ENCODE assay signal across 18 cellular contexts in the genomic region with DNA sequence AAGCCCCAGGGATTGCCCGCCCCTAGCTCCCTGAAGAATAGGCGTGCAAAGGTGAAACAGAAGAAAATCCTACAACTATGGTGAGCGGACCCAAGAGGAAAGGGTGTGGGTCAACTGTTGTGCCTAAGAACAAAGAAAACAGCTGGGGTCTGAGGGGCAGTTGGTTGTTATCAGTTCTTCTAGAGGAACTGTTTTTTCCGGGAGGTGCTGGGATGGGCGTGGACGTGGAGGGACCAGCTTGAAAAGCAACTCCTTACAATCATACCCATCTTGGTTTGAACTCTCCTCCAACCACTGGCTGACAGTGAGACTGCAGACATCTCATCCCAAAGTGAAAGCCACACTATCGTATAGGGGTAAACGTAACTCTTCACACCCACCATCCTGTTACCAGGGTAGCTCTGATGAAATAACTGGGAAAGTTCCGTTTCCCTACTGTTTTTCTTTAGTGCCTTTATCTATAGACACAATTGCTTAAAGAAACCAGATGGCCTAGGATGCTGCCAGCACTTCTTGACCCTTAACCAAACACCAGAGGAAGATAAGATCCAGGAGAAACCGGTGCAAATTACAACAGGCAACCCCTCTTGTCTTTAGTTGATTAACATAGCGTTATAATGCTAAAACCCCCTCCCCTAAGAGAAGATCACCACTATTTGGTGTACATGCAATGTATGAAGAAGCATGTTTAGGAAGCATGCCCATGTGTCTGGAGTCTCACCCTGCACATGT.
"Had no signal": no experiment of that assay in that cellular context is flagged by ENCODE, and none has a peak within 500 bp of the region (broad histone marks: within the 10 kb centered on the region; RNA-seq: fewer than 3 reads in every experiment).

No MANE protein-coding gene starts in this region.

- H3K4me3 ChIP-seq: breast epithelium, esophagus squamous epithelium, left lung, pancreas, SK-N-MC, spleen, upper lobe of right lung had no signal

- FAIRE-seq: astrocyte, endothelial cell of umbilical vein, pancreas had no signal

- H3K9me3 ChIP-seq: breast epithelium, esophagus squamous epithelium, left lung, pancreas, spleen, upper lobe of right lung had no signal

- ATAC-seq: activated CD4-positive, CD25-positive, alpha-beta regulatory T cell treated with anti-CD3 and anti-CD28 coated beads, Interleukin-2, amount 50 U/mL, for 24 hours; activated CD8-positive, alpha-beta T cell treated with anti-CD3 and anti-CD28 coated beads, Interleukin-2, amount 10 ng/mL, durations not matched to agents 7 days and 5 days; foreskin keratinocyte; left lung; naive thymus-derived CD8-positive, alpha-beta T cell; pancreas; stimulated activated naive B cell treated with anti-CD40 and anti-IgM and Interleukin-4, amounts not matched to agents 10 μg/mL and 1 μg/mL and 100 μg/mL, for 72 hours; upper lobe of right lung had no signal

- H3K4me1 ChIP-seq: breast epithelium, esophagus squamous epithelium, foreskin keratinocyte, left lung, pancreas, upper lobe of right lung had no signal

- DNase-seq: activated CD4-positive, alpha-beta T cell treated with anti-CD3 and anti-CD28 coated beads, Interleukin-2, amount 10 ng/mL, durations not matched to agents 7 days and 5 days; activated CD8-positive, alpha-beta T cell treated with anti-CD3 and anti-CD28 coated beads, Interleukin-2, amount 10 ng/mL, durations not matched to agents 7 days and 5 days; activated naive CD4-positive, alpha-beta T cell treated with anti-CD3 and anti-CD28 coated beads, Interleukin-2, amount 10 ng/mL, durations not matched to agents 7 days and 5 days; activated T-cell treated with anti-CD3 and anti-CD28 coated beads, Interleukin-2, amount 50 U/mL, for 24 hours; effector CD8-positive, alpha-beta T cell; esophagus squamous epithelium; foreskin keratinocyte; left lung; naive thymus-derived CD8-positive, alpha-beta T cell; pancreas; spleen; stimulated activated naive B cell treated with anti-CD40 and anti-IgM and Interleukin-4, amounts not matched to agents 10 μg/mL and 1 μg/mL and 100 μg/mL, for 72 hours; upper lobe of right lung had no signal

- H3K36me3 ChIP-seq: breast epithelium, esophagus squamous epithelium, left lung, pancreas, spleen, upper lobe of right lung had no signal

- H3K27ac ChIP-seq: breast epithelium, esophagus squamous epithelium, foreskin keratinocyte, left lung, pancreas, SK-N-MC, spleen, upper lobe of right lung had no signal

- H3K27me3 ChIP-seq: breast epithelium, foreskin keratinocyte, left lung, pancreas, spleen, upper lobe of right lung had no signal
